In genomic region chr1:244118087-244118761, GRCh38 we compare ENCODE assay signal across 19 cellular contexts.
A peak's percentile ranks its signal among the peaks of the same experiment; 100 is the strongest.
DNase-seq lines count a peak whose midpoint lies in the region; ATAC-seq, FAIRE-seq and TF ChIP-seq lines count a peak whose summit lies in the region.
"Had no signal": no experiment of that assay in that cellular context is flagged by ENCODE, and none has a peak within 500 bp of the region (broad histone marks: within the 10 kb centered on the region; RNA-seq: fewer than 3 reads in every experiment).

No MANE protein-coding gene starts in this region.

- dilution Hi-C loops in IMR-90 (cut with HindIII; ENCODE audit: low sequenced_read_pairs, unreplicated experiment) (no loop called here), keratinocyte (cut with MboI; ENCODE audit: extremely low pct_ligation_motif_present, low sequenced_read_pairs) (no loop called here)

- FAIRE-seq in keratinocyte (lab: Jason Lieb, UNC): peak; percentile 13
- FAIRE-seq: bronchial epithelial cell, D721Med, H1 had no signal

- H3K79me2 ChIP-seq in keratinocyte (ENCODE audit: control insufficient read depth, insufficient read depth, low read length): no peaks in the 10 kb centered on the region

- intact Hi-C loops in IMR-90 (cut with micrococcal nuclease): no loop called here

- H2AFZ ChIP-seq in IMR-90 (replicated peaks; ENCODE audit: low read length, poor library complexity) (peak overlapping the region; percentile 73), keratinocyte (ENCODE audit: control insufficient read depth, low read length) (no peak overlapping the region)

- H3K79me1 ChIP-seq in IMR-90 (ENCODE audit: low read depth in 1 of 2, low read length in 2 of 2): no peaks in the 10 kb centered on the region

- no peak overlapping the region for H3K14ac ChIP-seq in IMR-90 (replicated peaks; ENCODE audit: low read depth, low read length)

- no peak overlapping the region for H3K27ac Mint-ChIP-seq in CD8-positive, alpha-beta memory T cell
- H3K27ac Mint-ChIP-seq: activated B cell treated with CpG ODN at 0.5 μM for 24 hours; activated T-helper 17 cell treated with anti-CD3 and anti-CD28 coated beads, Interleukin-2, amount 50 U/mL, for 72 hours; B cell had no signal

- no peak overlapping the region for H3K4me3 ChIP-seq in IMR-90 (ENCODE audit: insufficient read depth, low read depth, low read length)
- no peak overlapping the region for H3K4me3 ChIP-seq in keratinocyte (ENCODE audit: control insufficient read depth in 2 of 3, extremely low read depth in 1 of 3, insufficient read depth in 2 of 3, low read depth in 1 of 3, low read length in 3 of 3)
- H3K4me3 ChIP-seq in CD8-positive, alpha-beta memory T cell (ENCODE audit: low read length): no peak overlapping the region
- H3K4me3 ChIP-seq: smooth muscle cell, testis had no signal

- H3K4me3 Mint-ChIP-seq in CD8-positive, alpha-beta memory T cell: no peak overlapping the region
- H3K4me3 Mint-ChIP-seq: activated B cell treated with CpG ODN at 0.5 μM for 24 hours; activated T-helper 17 cell treated with anti-CD3 and anti-CD28 coated beads, Interleukin-2, amount 50 U/mL, for 72 hours; B cell had no signal

- H3K4me2 ChIP-seq in IMR-90 (ENCODE audit: low read depth, low read length): no peak overlapping the region
- H3K4me2 ChIP-seq in keratinocyte (ENCODE audit: control insufficient read depth, extremely low read depth, insufficient read depth, low read depth, low read length): no peak overlapping the region
- H3K4me2 ChIP-seq: smooth muscle cell had no signal

- H4K20me1 ChIP-seq in IMR-90 (ENCODE audit: insufficient read depth, low read length) (no peaks in the 10 kb centered on the region), keratinocyte (ENCODE audit: control insufficient read depth, extremely low read depth, insufficient read depth, low read length) (no peaks in the 10 kb centered on the region)

- no peak for TF ChIP-seq POLR2A in IMR-90 (IDR thresholded peaks at IDR 0.05; ENCODE audit: low read depth, low read length)

- H2BK5ac ChIP-seq in IMR-90 (ENCODE audit: low read depth, low read length, poor library complexity, severe bottlenecking): no peak overlapping the region

- peak overlapping the region in 1 of 2 experiments; percentile 28; a peak in 2 of 4 replicates for H4K8ac ChIP-seq in IMR-90 (ENCODE audit: low read depth in 2 of 2, low read length in 2 of 2)

- H3K9ac ChIP-seq in IMR-90 (ENCODE audit: low read depth, low read length) (no peak overlapping the region), keratinocyte (ENCODE audit: control insufficient read depth, extremely low read depth, insufficient read depth, low read length) (no peak overlapping the region)

- TF ChIP-seq CTCF in IMR-90 (conservative IDR thresholded peaks at IDR 0.05; ENCODE audit: low read depth, low read length) (no peak), keratinocyte (optimal IDR thresholded peaks at IDR 0.05 in 1 of 3, IDR thresholded peaks at IDR 0.05 in 1 of 3, conservative IDR thresholded peaks at IDR 0.05 in 1 of 3; ENCODE audit: extremely low read depth in 1 of 3, insufficient read depth in 2 of 3, low read length in 3 of 3) (no peak)

- peaks cover 2 to 36% of the 10 kb centered on the region in 2 donors for H3K27me3 Mint-ChIP-seq in CD8-positive, alpha-beta memory T cell

- TF ChIP-seq RAD21 in IMR-90 (IDR thresholded peaks at IDR 0.05; ENCODE audit: low read length): no peak

- peaks cover 0 to 10% (median 0%) of the 10 kb centered on the region in 3 donors for H3K36me3 Mint-ChIP-seq in CD8-positive, alpha-beta memory T cell

- H3K4me1 ChIP-seq in IMR-90 (ENCODE audit: control insufficient read depth, insufficient read depth, low read length): no peaks in the 10 kb centered on the region
- H3K4me1 ChIP-seq in keratinocyte (ENCODE audit: control insufficient read depth, extremely low read depth, insufficient read depth, low read length): no peaks in the 10 kb centered on the region
- H3K4me1 ChIP-seq in CD8-positive, alpha-beta memory T cell (ENCODE audit: insufficient read depth, low read length): no peaks in the 10 kb centered on the region
- H3K4me1 ChIP-seq: testis had no signal

- BruUV-seq in IMR-90 (replicated peaks; lab: Mats Ljungman, UMichigan): no TSS peak

- H2AK9ac ChIP-seq in IMR-90 (replicated peaks; ENCODE audit: low read depth, low read length, poor library complexity): peak overlapping the region; percentile 67

- DNase-seq in IMR-90 (no peak), NCI-H526 treated with DMSO at 0.1 percent for 48 hours (lab: John Stamatoyannopoulos, UW) (peak; percentile 21), keratinocyte (ENCODE audit: low read depth, low spot score) (no peak), retina (peak; percentile 77), NCI-H1436 treated with DMSO at 0.1 percent for 48 hours (lab: John Stamatoyannopoulos, UW) (no peak), NCI-H1930 (lab: John Stamatoyannopoulos, UW) (no peak)
- DNase-seq in CD8-positive, alpha-beta memory T cell: no peak
- DNase-seq: activated B cell treated with CpG ODN at 0.5 μM for 24 hours, KBM-7, NCI-H1048, NCI-H226, nucleus accumbens, testis had no signal

- H3K9me1 ChIP-seq in IMR-90 (ENCODE audit: insufficient read depth, low read length) (no peaks in the 10 kb centered on the region; the same call in 1 of the 2 replicates), keratinocyte (ENCODE audit: control insufficient read depth, extremely low read depth, insufficient read depth, low read length) (no peaks in the 10 kb centered on the region)

- no peaks in the 10 kb centered on the region for H3K9me3 ChIP-seq in IMR-90 (ENCODE audit: control insufficient read depth, insufficient read depth, low read length)
- H3K9me3 ChIP-seq in keratinocyte (ENCODE audit: control insufficient read depth, low read depth, low read length): no peaks in the 10 kb centered on the region
- H3K9me3 ChIP-seq in CD8-positive, alpha-beta memory T cell (ENCODE audit: low read length): no peaks in the 10 kb centered on the region
- H3K9me3 ChIP-seq: testis had no signal

- CTCF ChIA-PET in IMR-90 (lab: Yijun Ruan, JAX): no interaction called here
- CTCF ChIA-PET in CD8-positive, alpha-beta memory T cell (lab: Charles Lee): no interaction called here

- H3K56ac ChIP-seq in IMR-90 (ENCODE audit: extremely low read depth, insufficient read depth, low read length): no peak overlapping the region

- H2BK15ac ChIP-seq in IMR-90 (ENCODE audit: low read depth, low read length): 0 out of 3 replicates have a peak overlapping the region, but pooled peaks have one; percentile 43

- peaks cover 0 to 4% (median 0%) of the 10 kb centered on the region in 5 donors for H3K9me3 Mint-ChIP-seq in CD8-positive, alpha-beta memory T cell
- H3K9me3 Mint-ChIP-seq: activated B cell treated with CpG ODN at 0.5 μM for 24 hours; activated T-helper 17 cell treated with anti-CD3 and anti-CD28 coated beads, Interleukin-2, amount 50 U/mL, for 72 hours had no signal

- H3K4me1 Mint-ChIP-seq in CD8-positive, alpha-beta memory T cell: no peaks in the 10 kb centered on the region
- H3K4me1 Mint-ChIP-seq: activated B cell treated with CpG ODN at 0.5 μM for 24 hours; activated T-helper 17 cell treated with anti-CD3 and anti-CD28 coated beads, Interleukin-2, amount 50 U/mL, for 72 hours; B cell had no signal

- peak overlapping the region; percentile 64 for H3K4ac ChIP-seq in IMR-90 (ENCODE audit: low read depth, low read length)

- peak overlapping the region; percentile 15; the same call in 1 of the 2 replicates for H4K91ac ChIP-seq in IMR-90 (ENCODE audit: insufficient read depth, low read depth, low read length)

- in situ Hi-C loops in IMR-90 (cut with MboI; ENCODE audit: low sequenced_read_pairs): no loop called here

- H3K27me3 ChIP-seq in IMR-90 (ENCODE audit: control insufficient read depth, insufficient read depth, low read length) (peaks cover 9% of the 10 kb centered on the region), keratinocyte (ENCODE audit: control insufficient read depth, extremely low read depth, insufficient read depth, low read length) (peaks cover 6% of the 10 kb centered on the region)
- H3K27me3 ChIP-seq in CD8-positive, alpha-beta memory T cell (ENCODE audit: insufficient read depth, low read length, poor library complexity, severe bottlenecking): no peaks in the 10 kb centered on the region
- H3K27me3 ChIP-seq: testis had no signal

- no peak overlapping the region for H2AK5ac ChIP-seq in IMR-90 (ENCODE audit: low read depth, low read length)

- peak overlapping the region; percentile 37 for H2BK120ac ChIP-seq in IMR-90 (ENCODE audit: low read depth, low read length)

- H3K36me3 ChIP-seq in IMR-90 (ENCODE audit: control insufficient read depth, insufficient read depth, low read length) (no peaks in the 10 kb centered on the region), keratinocyte (ENCODE audit: control insufficient read depth in 2 of 2, extremely low read depth in 1 of 2, insufficient read depth in 2 of 2, low read length in 2 of 2) (no peaks in the 10 kb centered on the region)
- no peaks in the 10 kb centered on the region for H3K36me3 ChIP-seq in CD8-positive, alpha-beta memory T cell (ENCODE audit: insufficient read depth, low read length)

- 19% methylated on average over 3 of the region's 16 CpGs; no CpG with 5 or more reads in 1 of the 2 experiments for WGBS in IMR-90 (ENCODE audit: extremely low coverage in 2 of 2, insufficient read length in 1 of 2), 2 experiments

- H3K23ac ChIP-seq in IMR-90 (ENCODE audit: low read depth, low read length): no peak overlapping the region

- no peak overlapping the region for H4K5ac ChIP-seq in IMR-90 (ENCODE audit: low read depth, low read length)

- POLR2A ChIA-PET in IMR-90 (lab: Charles Lee; ENCODE audit: unreplicated experiment): no interaction called here
- POLR2A ChIA-PET in CD8-positive, alpha-beta memory T cell (lab: Charles Lee): no interaction called here

- no peak for ATAC-seq in IMR-90 (ENCODE audit: low read depth)
- ATAC-seq: activated T-helper 17 cell treated with anti-CD3 and anti-CD28 coated beads, Interleukin-2, amount 50 U/mL, for 72 hours had no signal

- peak overlapping the region; percentile 49 for H2BK20ac ChIP-seq in IMR-90 (ENCODE audit: low read depth, low read length)

- no peak overlapping the region for H3K18ac ChIP-seq in IMR-90 (ENCODE audit: low read depth, low read length)

- no peak overlapping the region for H3K27ac ChIP-seq in IMR-90 (ENCODE audit: insufficient read depth, low read length)
- no peak overlapping the region for H3K27ac ChIP-seq in keratinocyte (ENCODE audit: control insufficient read depth, insufficient read depth, low read length)
- no peak overlapping the region for H3K27ac ChIP-seq in CD8-positive, alpha-beta memory T cell (ENCODE audit: low read depth, low read length)
- H3K27ac ChIP-seq: testis had no signal

TF ChIP-seq in IMR-90, 13 proteins besides CTCF, POLR2A, EP300 and RAD21 (continues in another document):
- TF ChIP-seq ELK1 (IDR thresholded peaks at IDR 0.05; ENCODE audit: borderline replicate concordance, low read depth, low read length): no peak

Comparison
In these comparisons a context has a peak if more than half of its experiments do, and no peak if none do; other contexts are left out.
1. DNase-seq: peak in NCI-H526 treated with DMSO at 0.1 percent for 48 hours (single experiment) and retina (single experiment); none in IMR-90 (single experiment), keratinocyte (single experiment), NCI-H1436 treated with DMSO at 0.1 percent for 48 hours (single experiment), CD8-positive, alpha-beta memory T cell (0 of 5) and NCI-H1930 (0 of 2).